In the genomic region with DNA sequence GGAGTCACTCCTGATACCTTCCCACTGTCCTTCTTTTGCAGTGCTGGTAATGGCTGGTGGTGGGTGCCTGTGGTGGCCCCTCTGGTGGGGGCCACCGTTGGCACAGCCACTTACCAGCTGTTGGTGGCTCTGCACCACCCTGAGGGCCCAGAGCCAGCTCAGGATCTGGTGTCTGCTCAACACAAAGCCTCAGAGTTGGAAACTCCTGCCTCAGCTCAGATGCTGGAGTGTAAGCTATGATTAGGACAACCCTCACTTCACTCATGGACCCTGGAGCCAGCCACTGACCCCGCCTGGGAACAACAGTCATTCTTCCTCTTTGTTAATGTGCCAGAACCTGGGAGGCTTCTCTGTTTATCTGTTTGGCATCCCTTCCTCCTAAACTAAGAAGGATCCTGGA, we compare ENCODE assay signal across 8 cellular contexts. TPM values are rescaled to one million over a fixed set of nuclear protein-coding genes. Genes with fewer than 3 reads are reported as not detected.
DNase-seq lines count a peak whose midpoint lies in the region; ATAC-seq and TF ChIP-seq lines count a peak whose summit lies in the region.

No MANE protein-coding gene starts in this region.

- H3K79me2 ChIP-seq in MM.1S (ENCODE audit: low read length): peaks cover 32% of the 10 kb centered on the region

- no peak for ATAC-seq in CD4-positive, CD25-positive, alpha-beta regulatory T cell (ENCODE audit: low read depth in 2 of 2)
- ATAC-seq in GM21825 (IDR thresholded peaks at IDR 0.05; ENCODE audit: unreplicated experiment): no peak

- no peaks in the 10 kb centered on the region for H3K36me3 ChIP-seq in CD4-positive, CD25-positive, alpha-beta regulatory T cell (ENCODE audit: control insufficient read depth, insufficient read depth, low read length)
- H3K36me3 ChIP-seq in MM.1S (replicated peaks; ENCODE audit: insufficient read depth, low read length): no peaks in the 10 kb centered on the region
- H3K36me3 ChIP-seq in neutrophil: no peaks in the 10 kb centered on the region

- H4K20me1 ChIP-seq in MM.1S (ENCODE audit: insufficient read depth, low read length): no peaks in the 10 kb centered on the region

- H3K9me2 ChIP-seq in MM.1S (replicated peaks; ENCODE audit: insufficient read depth, low read length): no peaks in the 10 kb centered on the region

- H3K9me3 ChIP-seq in CD4-positive, CD25-positive, alpha-beta regulatory T cell (ENCODE audit: control insufficient read depth in 2 of 2, low read length in 2 of 2): no peaks in the 10 kb centered on the region
- H3K9me3 ChIP-seq in MM.1S (replicated peaks; ENCODE audit: insufficient read depth, low read length): no peaks in the 10 kb centered on the region
- H3K9me3 ChIP-seq in neutrophil: no peaks in the 10 kb centered on the region

- H3K27ac ChIP-seq in CD4-positive, CD25-positive, alpha-beta regulatory T cell (ENCODE audit: insufficient read depth, low read length, poor library complexity, severe bottlenecking): peak overlapping the region; percentile 91
- no peak overlapping the region for H3K27ac ChIP-seq in MM.1S (ENCODE audit: low read length)
- peak overlapping the region in 53 of 59 donors; percentile 36 to 96 (median 90) for H3K27ac ChIP-seq in dorsolateral prefrontal cortex
- H3K27ac ChIP-seq in neutrophil: no peak overlapping the region

- peaks cover 6% of the 10 kb centered on the region for H3K27me3 Mint-ChIP-seq in CD4-positive, CD25-positive, alpha-beta regulatory T cell

- peaks cover 0 to 32% (median 11%) of the 10 kb centered on the region in 4 donors for H3K4me1 Mint-ChIP-seq in CD4-positive, CD25-positive, alpha-beta regulatory T cell

- H3K4me2 ChIP-seq in MM.1S (ENCODE audit: low read depth, low read length): peak overlapping the region; percentile 88; the same call in 1 of the 2 replicates

- no peaks in the 10 kb centered on the region for H3K27me3 ChIP-seq in CD4-positive, CD25-positive, alpha-beta regulatory T cell (ENCODE audit: control insufficient read depth, insufficient read depth, low read length)
- H3K27me3 ChIP-seq in MM.1S (replicated peaks; ENCODE audit: insufficient read depth, low read length) (no peaks in the 10 kb centered on the region), dorsolateral prefrontal cortex (no peaks in the 10 kb centered on the region), neutrophil (peaks cover 95% of the 10 kb centered on the region)

- peak overlapping the region; percentile 93 to 98 (median 96) for H3K4me3 Mint-ChIP-seq in CD4-positive, CD25-positive, alpha-beta regulatory T cell

- H3K36me3 Mint-ChIP-seq in CD4-positive, CD25-positive, alpha-beta regulatory T cell: peaks cover 4% of the 10 kb centered on the region

- H3K4me1 ChIP-seq in CD4-positive, CD25-positive, alpha-beta regulatory T cell (ENCODE audit: control insufficient read depth, insufficient read depth, low read length, poor library complexity, severe bottlenecking): peaks cover 38% of the 10 kb centered on the region
- peaks cover 17% of the 10 kb centered on the region for H3K4me1 ChIP-seq in MM.1S (ENCODE audit: low read length)
- H3K4me1 ChIP-seq in neutrophil (ENCODE audit: control insufficient read depth in 1 of 2, insufficient read depth in 1 of 2, low read depth in 1 of 2, low read length in 1 of 2): peaks cover 31 to 47% of the 10 kb centered on the region in 2 experiments

- peaks cover 36% of the 10 kb centered on the region for H3F3A ChIP-seq in MM.1S (ENCODE audit: insufficient read depth, low read length)

- H3K4me3 ChIP-seq in CD4-positive, CD25-positive, alpha-beta regulatory T cell (ENCODE audit: low read depth, low read length): peak overlapping the region; percentile 48
- H3K4me3 ChIP-seq in MM.1S (ENCODE audit: low read length) (0 out of 2 replicates have a peak overlapping the region, but pooled peaks have one; percentile 72), dorsolateral prefrontal cortex (peak overlapping the region in 55 of 59 donors; percentile 63 to 89 (median 77)), neutrophil (ENCODE audit: low read depth in 1 of 2, low read length in 1 of 2) (peak overlapping the region; percentile 81 to 82)

- DNase-seq in CD4-positive, CD25-positive, alpha-beta regulatory T cell: no peak
- DNase-seq in MM.1S: no peak
- DNase-seq in dorsolateral prefrontal cortex: no peak
- DNase-seq in retina: no peak
- DNase-seq in cortex of kidney (lab: John Stamatoyannopoulos, UW): no peak
- no peak for DNase-seq in GM03348 (ENCODE audit: low spot score)

- intact Hi-C loops in dorsolateral prefrontal cortex (cut with DNase I): loop anchor here (10.0 kb wide), 2 partner anchors 99 to 231 kb away; partner anchors contain the start of genes UBAP2L (in 1 of the 2) and UBE2Q1 (in 1 of the 2)

- no peak for TF ChIP-seq CTCF in MM.1S (IDR thresholded peaks at IDR 0.05; ENCODE audit: low read length)
- no peak for TF ChIP-seq CTCF in dorsolateral prefrontal cortex (IDR thresholded peaks at IDR 0.05 in 54 of 56, conservative IDR thresholded peaks at IDR 0.05 in 2 of 56; ENCODE audit: low read depth in 1 of 56, partially characterized antibody in 56 of 56)
- TF ChIP-seq CTCF in neutrophil (IDR thresholded peaks at IDR 0.05): no peak

- H3K9me3 Mint-ChIP-seq in CD4-positive, CD25-positive, alpha-beta regulatory T cell: no peaks in the 10 kb centered on the region

- peak overlapping the region; percentile 80 for H2AFZ ChIP-seq in MM.1S (ENCODE audit: low read length)

- peak overlapping the region in 1 of 3 donors; percentile 78 for H3K27ac Mint-ChIP-seq in CD4-positive, CD25-positive, alpha-beta regulatory T cell

- no peak overlapping the region for H3K9ac ChIP-seq in MM.1S (ENCODE audit: low read length)

RNA-seq across cellular contexts. Expression of gene ATP8B2, which starts 1.1 kb away (rescaled TPM):
- total RNA-seq in CD4-positive, CD25-positive, alpha-beta regulatory T cell: 267 TPM
- 100 to 1,000 TPM in 2 of 4 donors, 10 to 100 TPM in 2; 76.0 to 127 (median 104) TPM for polyA plus RNA-seq in CD4-positive, CD25-positive, alpha-beta regulatory T cell
- total RNA-seq in dorsolateral prefrontal cortex: 10 to 100 TPM; 28.2 to 80.0 (median 45.7) TPM

RNA-seq across cellular contexts. Expression of gene AQP10, which starts 3.3 kb away (rescaled TPM):
- total RNA-seq in CD4-positive, CD25-positive, alpha-beta regulatory T cell: 0.81 TPM
- not detected for polyA plus RNA-seq in CD4-positive, CD25-positive, alpha-beta regulatory T cell
- under 1 TPM in 2 of 120 experiments, not detected in 118; 0.29 to 0.30 TPM for total RNA-seq in dorsolateral prefrontal cortex

RNA-seq across cellular contexts. Expression of gene HAX1, which starts 51.8 kb away (rescaled TPM):
- 60.2 TPM for total RNA-seq in CD4-positive, CD25-positive, alpha-beta regulatory T cell
- polyA plus RNA-seq in CD4-positive, CD25-positive, alpha-beta regulatory T cell: 100 to 1,000 TPM; 166 to 213 (median 194) TPM
- total RNA-seq in dorsolateral prefrontal cortex: 100 to 1,000 TPM in 2 of 120 experiments, 10 to 100 TPM in 118; 51.9 to 102 (median 78.4) TPM

Comparison
In these comparisons a context has a peak if more than half of its experiments do, and no peak if none do; other contexts are left out.
1. H3K27ac ChIP-seq: peak in CD4-positive, CD25-positive, alpha-beta regulatory T cell (single experiment) and dorsolateral prefrontal cortex (53 of 59); none in MM.1S (single experiment) and neutrophil (single experiment).
2. Peak in every context shown above with its lines, with median percentiles within 50 percentile points of each other: H3K4me3 ChIP-seq.